Comparison of ENCODE assay signal across 8 cellular contexts in genomic region chr1:94247146-94248094, GRCh38.
DNase-seq lines count a peak whose midpoint lies in the region; ATAC-seq and TF ChIP-seq lines count a peak whose summit lies in the region.

No MANE protein-coding gene starts in this region.

- DNase-seq in COR-L47 (lab: John Stamatoyannopoulos, UW) (peak; percentile 30), RWPE2 (ENCODE audit: low spot score) (peak; percentile 92), cardiac fibroblast (ENCODE audit: low read depth in 2 of 2) (peak; percentile 77 to 80), islet precursor cell (peak; percentile 94), NCI-H524 treated with DMSO at 0.1 percent for 48 hours (lab: John Stamatoyannopoulos, UW) (no peak)
- peak; percentile 28 to 37 for DNase-seq in stimulated activated CD4-positive, alpha-beta T cell treated with anti-CD3 and anti-CD28 coated beads, Interleukin-2, amount 100 ng/mL, for 48 hours

- peaks cover 12% of the 10 kb centered on the region for H3K36me3 ChIP-seq in RWPE2 (ENCODE audit: low read depth)

- H3K9me3 ChIP-seq in RWPE2 (ENCODE audit: severe bottlenecking), result peaks cover 13% of the 10 kb centered on the region

- H3K4me3 ChIP-seq in RWPE2 (ENCODE audit: severe bottlenecking) (peak overlapping the region; percentile 96), cardiac fibroblast (replicated peaks in 1 of 2; ENCODE audit: low read depth in 2 of 2, low read length in 2 of 2) (peak overlapping the region; percentile 76 to 83)

- TF ChIP-seq CTCF in RWPE2 (IDR thresholded peaks at IDR 0.05; ENCODE audit: poor library complexity, severe bottlenecking), result no peak
- TF ChIP-seq CTCF in cardiac fibroblast (IDR thresholded peaks at IDR 0.05; ENCODE audit: low read depth, low read length), result no peak

- ATAC-seq in GM19351 (IDR thresholded peaks at IDR 0.05; ENCODE audit: unreplicated experiment) (peak; percentile 91), HG03432 (IDR thresholded peaks at IDR 0.05; ENCODE audit: unreplicated experiment) (peak; percentile 91), RWPE2 (ENCODE audit: low read depth) (peak; percentile 73)

- H3K27me3 ChIP-seq in RWPE2 (ENCODE audit: insufficient read depth, poor library complexity, severe bottlenecking), result no peaks in the 10 kb centered on the region

- peaks cover 33% of the 10 kb centered on the region for H3K4me1 ChIP-seq in RWPE2 (ENCODE audit: insufficient read depth, poor library complexity, severe bottlenecking)

- H3K27ac ChIP-seq in RWPE2 (ENCODE audit: poor library complexity, severe bottlenecking), result peak overlapping the region; percentile 92
